In the genomic region with DNA sequence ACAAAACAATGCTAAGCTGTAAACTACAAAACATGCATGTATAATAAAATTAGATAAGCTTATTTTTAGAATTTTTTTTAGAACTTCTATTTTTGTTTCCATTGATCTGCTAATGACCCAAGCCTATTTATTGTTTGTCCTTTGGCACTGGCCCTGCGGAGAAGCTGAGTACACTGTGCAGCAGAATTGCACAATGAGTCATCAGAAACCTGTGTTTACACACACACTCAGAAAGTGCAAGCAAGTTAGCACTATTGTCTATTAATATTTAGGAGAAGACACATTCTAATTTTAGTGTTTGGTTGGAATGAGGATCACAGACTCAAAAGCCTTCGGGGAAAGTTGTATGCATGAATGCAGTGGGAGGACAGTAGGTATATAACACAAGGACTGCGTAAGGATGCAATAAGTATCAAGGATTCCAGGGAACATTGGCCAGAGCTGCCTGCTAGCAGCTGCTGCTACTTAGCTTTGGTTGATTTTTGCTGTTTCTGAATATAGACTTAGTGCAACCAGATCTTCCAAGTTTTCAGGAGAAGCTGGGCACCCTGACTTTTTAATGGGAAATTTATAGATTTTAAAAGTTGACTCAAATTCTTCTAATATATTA, we compare ENCODE assay signal across 12 cellular contexts.
DNase-seq lines count a peak whose midpoint lies in the region; ATAC-seq, FAIRE-seq and TF ChIP-seq lines count a peak whose summit lies in the region.
"Had no signal": no experiment of that assay in that cellular context is flagged by ENCODE, and none has a peak within 500 bp of the region (broad histone marks: within the 10 kb centered on the region; RNA-seq: fewer than 3 reads in every experiment).

No MANE protein-coding gene starts in this region.

- no peak for FAIRE-seq in H54 (lab: Jason Lieb, UNC)

- DNase-seq in DMS53 treated with DMSO at 0.1 percent for 48 hours (lab: John Stamatoyannopoulos, UW; ENCODE audit: unreplicated experiment) (peak; percentile 92), NCI-H146 treated with DMSO at 0.1 percent for 48 hours (lab: John Stamatoyannopoulos, UW; ENCODE audit: unreplicated experiment) (peak; percentile 67), SHP77 (lab: John Stamatoyannopoulos, UW) (peak; percentile 53 to 79), mucosa of gallbladder (ENCODE audit: low spot score) (peak; percentile 47), H54 (ENCODE audit: insufficient read length, low spot score) (no peak)
- DNase-seq in stimulated activated CD4-positive, alpha-beta T cell treated with anti-CD3 and anti-CD28 coated beads, Interleukin-4, amount 100 ng/mL, for 24 hours = no peak
- DNase-seq: AML-193, MG63, RPMI8226, sigmoid colon had no signal

- no peak for TF ChIP-seq POLR2A in H54 (IDR thresholded peaks at IDR 0.05; ENCODE audit: low read depth, low read length)

- ATAC-seq in GM21576 (IDR thresholded peaks at IDR 0.05; ENCODE audit: unreplicated experiment) (no peak), HG03108 (IDR thresholded peaks at IDR 0.05; ENCODE audit: unreplicated experiment) (no peak)

Comparison
In these comparisons a context has a peak if more than half of its experiments do, and no peak if none do; other contexts are left out.
1. DNase-seq: peak in DMS53 treated with DMSO at 0.1 percent for 48 hours (single experiment), NCI-H146 treated with DMSO at 0.1 percent for 48 hours (single experiment), SHP77 (2 of 2) and mucosa of gallbladder (single experiment); none in H54 (single experiment) and stimulated activated CD4-positive, alpha-beta T cell treated with anti-CD3 and anti-CD28 coated beads, Interleukin-4, amount 100 ng/mL, for 24 hours (single experiment).